In the genomic region with DNA sequence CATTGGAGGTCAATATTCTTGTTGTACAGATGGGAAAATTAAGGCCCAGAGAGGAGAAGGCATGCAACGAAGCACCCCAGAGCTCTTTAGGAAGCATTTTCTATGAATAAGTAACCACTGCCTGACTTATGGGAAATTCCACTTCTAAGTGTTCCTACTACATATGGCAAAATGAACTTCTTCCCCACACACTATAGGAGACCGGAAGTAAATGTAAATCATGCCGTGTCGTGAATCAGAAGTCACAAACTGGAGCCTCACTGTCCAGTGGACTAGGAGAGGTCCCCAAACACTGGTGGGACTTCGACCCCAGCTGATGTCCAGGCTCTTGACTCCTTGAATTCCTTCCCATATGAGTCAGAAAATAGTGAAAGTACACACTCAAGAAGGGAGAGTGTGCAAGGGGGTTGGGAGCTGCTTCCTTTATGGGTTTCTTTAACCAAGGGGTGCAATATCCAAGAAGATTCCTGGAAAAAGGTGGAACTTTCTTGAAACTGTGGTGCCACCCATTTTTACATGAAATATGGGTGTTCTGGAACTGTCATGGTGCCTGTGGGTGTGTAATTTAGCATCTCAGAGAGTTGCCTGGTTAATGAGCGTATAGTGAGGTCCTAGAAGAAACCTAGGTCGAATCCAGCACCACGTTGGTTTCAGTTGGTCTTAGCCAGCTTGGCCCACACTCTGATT, we compare ENCODE assay signal across 1 cellular context.
TF ChIP-seq lines count a peak whose summit lies in the region.

No MANE protein-coding gene starts in this region.

TF ChIP-seq in HCT116, 20 proteins besides CTCF, POLR2A, EP300 and RAD21:
- TF ChIP-seq TCF7L2 (IDR thresholded peaks at IDR 0.05; ENCODE audit: borderline replicate concordance, extremely low read depth, insufficient read depth, insufficient read length), result no peak
- TF ChIP-seq EZH2phosphoT487 (IDR thresholded peaks at IDR 0.05; ENCODE audit: borderline replicate concordance), result no peak
- TF ChIP-seq YY1 (IDR thresholded peaks at IDR 0.05; ENCODE audit: extremely low read depth, insufficient replicate concordance, low read depth, low read length), result no peak
- TF ChIP-seq CBX3 (IDR thresholded peaks at IDR 0.05; ENCODE audit: low read depth), result no peak
- no peak for TF ChIP-seq REST (IDR thresholded peaks at IDR 0.05; ENCODE audit: low read depth)
- no peak for TF ChIP-seq FOSL1 (IDR thresholded peaks at IDR 0.05; ENCODE audit: low read depth)
- TF ChIP-seq EZH2 (IDR thresholded peaks at IDR 0.05), result no peak
- TF ChIP-seq SRF (IDR thresholded peaks at IDR 0.05; ENCODE audit: low read depth), result no peak
- TF ChIP-seq ZBTB33 (IDR thresholded peaks at IDR 0.05; ENCODE audit: extremely low read depth, insufficient replicate concordance, low read length), result no peak
- TF ChIP-seq, protein P1, sequence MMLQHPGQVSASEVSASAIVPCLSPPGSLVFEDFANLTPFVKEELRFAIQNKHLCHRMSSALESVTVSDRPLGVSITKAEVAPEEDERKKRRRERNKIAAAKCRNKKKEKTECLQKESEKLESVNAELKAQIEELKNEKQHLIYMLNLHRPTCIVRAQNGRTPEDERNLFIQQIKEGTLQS (IDR thresholded peaks at IDR 0.05), result no peak
- TF ChIP-seq SIN3A (IDR thresholded peaks at IDR 0.05; ENCODE audit: low read depth), result no peak
- no peak for TF ChIP-seq ZNF274 (IDR thresholded peaks at IDR 0.05; ENCODE audit: low read depth, low read length)
- no peak for TF ChIP-seq ZFX (IDR thresholded peaks at IDR 0.05)
- TF ChIP-seq SP1 (IDR thresholded peaks at IDR 0.05; ENCODE audit: low read depth), result no peak
- no peak for TF ChIP-seq ELF1 (IDR thresholded peaks at IDR 0.05; ENCODE audit: borderline replicate concordance, low read depth)
- TF ChIP-seq CEBPB (IDR thresholded peaks at IDR 0.05; ENCODE audit: low read depth), result no peak
- no peak for TF ChIP-seq EGR1 (IDR thresholded peaks at IDR 0.05; ENCODE audit: low read depth)
- TF ChIP-seq JUND (IDR thresholded peaks at IDR 0.05), result no peak
- TF ChIP-seq, protein P2, sequence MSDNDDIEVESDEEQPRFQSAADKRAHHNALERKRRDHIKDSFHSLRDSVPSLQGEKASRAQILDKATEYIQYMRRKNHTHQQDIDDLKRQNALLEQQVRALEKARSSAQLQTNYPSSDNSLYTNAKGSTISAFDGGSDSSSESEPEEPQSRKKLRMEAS (IDR thresholded peaks at IDR 0.05), result no peak
- no peak for TF ChIP-seq POLR2AphosphoS5 (IDR thresholded peaks at IDR 0.05; ENCODE audit: low read depth, low read length)
